11 cellular contexts compared by ENCODE assay signal in genomic region chr17:38447502-38448095, GRCh38. TPM values are rescaled to one million over a fixed set of nuclear protein-coding genes. Genes with fewer than 3 reads are reported as not detected.
A peak's percentile ranks its signal among the peaks of the same experiment; 100 is the strongest.
DNase-seq lines count a peak whose midpoint lies in the region; ATAC-seq lines count a peak whose summit lies in the region.
"Had no signal": no experiment of that assay in that cellular context is flagged by ENCODE, and none has a peak within 500 bp of the region (broad histone marks: within the 10 kb centered on the region; RNA-seq: fewer than 3 reads in every experiment).

No MANE protein-coding gene starts in this region.

- H3K9me3 ChIP-seq in naive thymus-derived CD4-positive, alpha-beta T cell (ENCODE audit: control insufficient read depth in 2 of 3, low read length in 3 of 3), result no peaks in the 10 kb centered on the region

- no peak overlapping the region for H3K4me3 Mint-ChIP-seq in naive thymus-derived CD4-positive, alpha-beta T cell

- DNase-seq in DMS153 (lab: John Stamatoyannopoulos, UW) (peak; percentile 32), DMS153 treated with DMSO at 0.1 percent for 48 hours (lab: John Stamatoyannopoulos, UW; ENCODE audit: unreplicated experiment) (no peak), MV-4-11 (lab: John Stamatoyannopoulos, UW) (peak; percentile 20), renal cortical epithelial cell (ENCODE audit: low read depth) (peak; percentile 41)
- no peak for DNase-seq in naive thymus-derived CD4-positive, alpha-beta T cell
- DNase-seq: activated gamma-delta T cell treated with Interleukin-2 at 50 U/mL for 16 hours, SHP77 treated with DMSO at 0.1 percent for 48 hours had no signal

- POLR2A ChIA-PET in naive thymus-derived CD4-positive, alpha-beta T cell (lab: Charles Lee), result no interaction called here

- H3K4me1 Mint-ChIP-seq in naive thymus-derived CD4-positive, alpha-beta T cell, result peaks cover 2 to 15% (median 10%) of the 10 kb centered on the region in 7 donors

- no peak overlapping the region for H3K27ac Mint-ChIP-seq in naive thymus-derived CD4-positive, alpha-beta T cell

- H3K36me3 Mint-ChIP-seq in naive thymus-derived CD4-positive, alpha-beta T cell, result peaks cover 0 to 3% (median 0%) of the 10 kb centered on the region in 5 donors

- H3K36me3 ChIP-seq in naive thymus-derived CD4-positive, alpha-beta T cell (ENCODE audit: control insufficient read depth in 2 of 3, insufficient read depth in 3 of 3, low read length in 3 of 3), result no peaks in the 10 kb centered on the region

- H3K27me3 Mint-ChIP-seq in naive thymus-derived CD4-positive, alpha-beta T cell, result peaks cover 4 to 24% (median 18%) of the 10 kb centered on the region in 5 donors

- CTCF ChIA-PET in naive thymus-derived CD4-positive, alpha-beta T cell (lab: Charles Lee), result interaction anchor here (1.0 kb wide), 1 partner anchor 28 kb away, joined by 3 read pairs; no protein-coding TSS in a partner anchor

- ATAC-seq in esophagus mucosa (peak; percentile 5), HG02885 (IDR thresholded peaks at IDR 0.05; ENCODE audit: poor library complexity, unreplicated experiment) (no peak), HG03139 (IDR thresholded peaks at IDR 0.05; ENCODE audit: unreplicated experiment) (no peak)
- no peak for ATAC-seq in naive thymus-derived CD4-positive, alpha-beta T cell

- no peaks in the 10 kb centered on the region for H3K9me3 Mint-ChIP-seq in naive thymus-derived CD4-positive, alpha-beta T cell

- H3K27me3 ChIP-seq in naive thymus-derived CD4-positive, alpha-beta T cell (ENCODE audit: control insufficient read depth in 2 of 2, insufficient read depth in 2 of 2, low read length in 2 of 2), result peaks cover 0 to 3% of the 10 kb centered on the region in 2 donors

- H3K4me3 ChIP-seq in naive thymus-derived CD4-positive, alpha-beta T cell (ENCODE audit: low read length), result no peak overlapping the region

- intact Hi-C loops in naive thymus-derived CD4-positive, alpha-beta T cell (cut with micrococcal nuclease), result no loop called here

- no peak overlapping the region for H3K27ac ChIP-seq in naive thymus-derived CD4-positive, alpha-beta T cell (ENCODE audit: low read depth, low read length)
- H3K27ac ChIP-seq: 22Rv1 had no signal

- peaks cover 0 to 8% of the 10 kb centered on the region in 2 donors for H3K4me1 ChIP-seq in naive thymus-derived CD4-positive, alpha-beta T cell (ENCODE audit: control insufficient read depth in 2 of 2, insufficient read depth in 2 of 2, low read length in 2 of 2)

RNA-seq across cellular contexts. Expression of gene ARHGAP23, which starts 19.3 kb away (rescaled TPM):
- total RNA-seq in esophagus mucosa, result 148 TPM
- 7.5 and 47.9 TPM in 2 replicates for total RNA-seq in renal cortical epithelial cell
- 1 to 10 TPM in 1 of 5 experiments, under 1 TPM in 2, not detected in 2; 0.24 to 1.3 (median 0.34) TPM for total RNA-seq in naive thymus-derived CD4-positive, alpha-beta T cell
- polyA plus RNA-seq in naive thymus-derived CD4-positive, alpha-beta T cell, result not detected

Comparison
In these comparisons a context has a peak if more than half of its experiments do, and no peak if none do; other contexts are left out.
1. DNase-seq: peak in DMS153 (single experiment), MV-4-11 (single experiment) and renal cortical epithelial cell (single experiment); none in DMS153 treated with DMSO at 0.1 percent for 48 hours (single experiment) and naive thymus-derived CD4-positive, alpha-beta T cell (0 of 9).